8 cellular contexts compared by ENCODE assay signal in the genomic region with DNA sequence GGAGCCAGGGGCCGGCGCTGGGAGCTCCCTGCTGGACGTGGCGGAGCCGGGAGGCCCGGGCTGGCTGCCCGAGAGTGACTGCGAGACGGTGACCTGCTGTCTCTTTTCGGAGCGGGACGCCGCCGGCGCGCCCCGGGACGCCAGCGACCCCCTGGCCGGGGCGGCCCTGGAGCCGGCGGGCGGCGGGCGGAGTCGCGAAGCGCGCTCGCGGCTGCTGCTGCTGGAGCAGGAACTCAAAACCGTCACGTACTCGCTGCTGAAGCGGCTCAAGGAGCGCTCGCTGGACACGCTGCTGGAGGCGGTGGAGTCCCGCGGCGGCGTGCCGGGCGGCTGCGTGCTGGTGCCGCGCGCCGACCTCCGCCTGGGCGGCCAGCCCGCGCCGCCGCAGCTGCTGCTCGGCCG. TPM values are rescaled to one million over a fixed set of nuclear protein-coding genes. Genes with fewer than 3 reads are reported as not detected.
DNase-seq lines count a peak whose midpoint lies in the region; ATAC-seq, FAIRE-seq and TF ChIP-seq lines count a peak whose summit lies in the region.

No MANE protein-coding gene starts in this region.

- peaks cover 15% of the 10 kb centered on the region for H3K27me3 ChIP-seq in CD4-positive, alpha-beta memory T cell (ENCODE audit: insufficient read depth, low read length)
- H3K27me3 ChIP-seq in GM12878 (replicated peaks in 1 of 2; ENCODE audit: control insufficient read depth in 2 of 2, insufficient read depth in 2 of 2, low read length in 1 of 2) (peaks cover 11 to 15% of the 10 kb centered on the region in 2 experiments), left lung (peaks cover 0 to 32% of the 10 kb centered on the region in 2 donors)

- no TSS peak for BruUV-seq in GM12878 (replicated peaks; lab: Mats Ljungman, UMichigan)

- peaks cover 4% of the 10 kb centered on the region for H4K20me1 ChIP-seq in GM12878 (ENCODE audit: control insufficient read depth, insufficient read depth)

- no peaks in the 10 kb centered on the region for H3K79me2 ChIP-seq in GM12878 (ENCODE audit: control insufficient read depth, insufficient read depth, low read length)

- no peak overlapping the region for H3K4me3 Mint-ChIP-seq in CD4-positive, alpha-beta memory T cell

- peaks cover 19% of the 10 kb centered on the region for H3K4me1 ChIP-seq in CD4-positive, alpha-beta memory T cell (ENCODE audit: insufficient read depth, low read length)
- H3K4me1 ChIP-seq in GM12878 (ENCODE audit: control insufficient read depth, insufficient read depth, low read length) (peaks cover 16% of the 10 kb centered on the region), left lung (peaks cover 13 to 55% of the 10 kb centered on the region in 2 donors)

- FAIRE-seq in GM12878 (lab: Jason Lieb, UNC) (no peak), urothelium cell line (lab: Jason Lieb, UNC) (no peak)

- CTCF ChIA-PET in CD4-positive, alpha-beta memory T cell (lab: Charles Lee; ENCODE audit: partially characterized antibody) = no interaction called here
- CTCF ChIA-PET in GM12878 (lab: Yijun Ruan, JAX) = interaction anchor here (0.6 to 1.0 kb wide), 2 partner anchors 69 to 100 kb away, joined by 3 read pairs; no protein-coding TSS in a partner anchor

- no peaks in the 10 kb centered on the region for H3K9me3 ChIP-seq in CD4-positive, alpha-beta memory T cell (ENCODE audit: control insufficient read depth in 1 of 2, low read length in 2 of 2)
- no peaks in the 10 kb centered on the region for H3K9me3 ChIP-seq in GM12878 (replicated peaks; ENCODE audit: control insufficient read depth, insufficient read depth, low read length)
- no peaks in the 10 kb centered on the region for H3K9me3 ChIP-seq in left lung

- ATAC-seq in GM12878 = no peak
- ATAC-seq in left lung = no peak
- ATAC-seq in HG02884 (IDR thresholded peaks at IDR 0.05; ENCODE audit: unreplicated experiment) = no peak

- intact Hi-C loops in CD4-positive, alpha-beta memory T cell (cut with micrococcal nuclease) = loop anchor here (10.0 kb wide), 2 partner anchors 89 to 1131 kb away; no protein-coding TSS in a partner anchor
- intact Hi-C loops in GM12878 (cut with micrococcal nuclease; ENCODE audit: unreplicated experiment) = loop anchor here (5.0 to 10.0 kb wide), 2 partner anchors 69 to 89 kb away; no protein-coding TSS in a partner anchor
- intact Hi-C loops in left lung (cut with DNase I) = loop anchor here in 1 of 2 donors (10.0 kb wide), 2 partner anchors 61 to 151 kb away; no protein-coding TSS in a partner anchor

- H3K36me3 ChIP-seq in CD4-positive, alpha-beta memory T cell (ENCODE audit: insufficient read depth, low read length) = no peaks in the 10 kb centered on the region
- H3K36me3 ChIP-seq in GM12878 (ENCODE audit: control insufficient read depth in 2 of 2, insufficient read depth in 2 of 2, low read length in 1 of 2) = no peaks in the 10 kb centered on the region
- peaks cover 0 to 4% of the 10 kb centered on the region in 2 donors for H3K36me3 ChIP-seq in left lung

- H3K9ac ChIP-seq in GM12878 (ENCODE audit: control insufficient read depth, insufficient read depth, low read length) = no peak overlapping the region

- SMC1A ChIA-PET in GM12878 (lab: Charles Lee; ENCODE audit: uncharacterized antibody, unreplicated experiment) = no interaction called here

- TF ChIP-seq POLR2A in GM12878 (IDR thresholded peaks at IDR 0.05; ENCODE audit: low read depth, low read length) = no peak

- peak in 3 of 5 donors; percentile 6 to 24 (median 20) for DNase-seq in CD4-positive, alpha-beta memory T cell
- DNase-seq in HuH-7.5 (ENCODE audit: low spot score) (peak; percentile 65), GM12878 (ENCODE audit: low read depth, low spot score) (no peak), left lung (peak; percentile 48 to 91), urothelium cell line (ENCODE audit: low spot score) (peak; percentile 46), GOT3 (lab: John Stamatoyannopoulos, UW) (no peak)
- DNase-seq in activated CD4-positive, alpha-beta T cell treated with anti-CD3 and anti-CD28 coated beads for 4 hours = no peak

- TF ChIP-seq CTCF in GM12878 (IDR thresholded peaks at IDR 0.05 in 2 of 3, conservative IDR thresholded peaks at IDR 0.05 in 1 of 3; ENCODE audit: control insufficient read depth in 2 of 3, extremely low read depth in 1 of 3, insufficient read depth in 1 of 3, low read depth in 3 of 3, low read length in 3 of 3) (no peak), left lung (IDR thresholded peaks at IDR 0.05) (no peak)

- H3K27ac ChIP-seq in CD4-positive, alpha-beta memory T cell (ENCODE audit: low read depth, low read length) = no peak overlapping the region
- H3K27ac ChIP-seq in GM12878 (ENCODE audit: control insufficient read depth, insufficient read depth) (no peak overlapping the region), left lung (peak overlapping the region; percentile 87 to 90)

- RAD21 ChIA-PET in GM12878 (lab: Charles Lee; ENCODE audit: unreplicated experiment) = no interaction called here

- in situ Hi-C loops in GM12878 (cut with MboI) = no loop called here

- no peak overlapping the region for H2AFZ ChIP-seq in GM12878 (ENCODE audit: control insufficient read depth, low read depth, low read length)

- WGBS in GM12878 (ENCODE audit: insufficient coverage, insufficient replicate concordance, low lambda C conversion rate, missing lambda C conversion rate) = 1% methylated on average over 18 of the region's 59 CpGs

- TF ChIP-seq EP300 in GM12878 (IDR thresholded peaks at IDR 0.05; ENCODE audit: borderline replicate concordance in 1 of 2, control insufficient read depth in 1 of 2, low read depth in 2 of 2, low read length in 2 of 2) = no peak

- peak overlapping the region; percentile 99 for H3K4me2 ChIP-seq in GM12878 (ENCODE audit: control insufficient read depth, insufficient read depth)

- no peaks in the 10 kb centered on the region for H3K9me3 Mint-ChIP-seq in CD4-positive, alpha-beta memory T cell

- no peak overlapping the region for H3K4me3 ChIP-seq in CD4-positive, alpha-beta memory T cell (ENCODE audit: low read length in 2 of 2)
- peak overlapping the region; percentile 82; the same call in 1 of the 2 replicates for H3K4me3 ChIP-seq in GM12878
- peak overlapping the region; percentile 76 to 82 for H3K4me3 ChIP-seq in left lung

- H3K4me1 Mint-ChIP-seq in CD4-positive, alpha-beta memory T cell = peaks cover 11 to 32% (median 19%) of the 10 kb centered on the region in 4 donors

- POLR2A ChIA-PET in CD4-positive, alpha-beta memory T cell (lab: Charles Lee; ENCODE audit: partially characterized antibody) = interaction anchor here (1.4 kb wide), 1 partner anchor 11 kb away, joined by 3 read pairs; no protein-coding TSS in a partner anchor
- POLR2A ChIA-PET in GM12878 (lab: Charles Lee) = no interaction called here

- no peak for TF ChIP-seq RAD21 in GM12878 (IDR thresholded peaks at IDR 0.05; ENCODE audit: insufficient read depth, low read depth, low read length)

- peaks cover 0 to 3% of the 10 kb centered on the region in 2 donors for H3K36me3 Mint-ChIP-seq in CD4-positive, alpha-beta memory T cell

- peaks cover 8 to 22% of the 10 kb centered on the region in 2 donors for H3K27me3 Mint-ChIP-seq in CD4-positive, alpha-beta memory T cell

- no peak overlapping the region for H3K27ac Mint-ChIP-seq in CD4-positive, alpha-beta memory T cell

TF ChIP-seq in GM12878, 131 proteins besides CTCF, POLR2A, EP300 and RAD21:
- TF ChIP-seq, protein P1, sequence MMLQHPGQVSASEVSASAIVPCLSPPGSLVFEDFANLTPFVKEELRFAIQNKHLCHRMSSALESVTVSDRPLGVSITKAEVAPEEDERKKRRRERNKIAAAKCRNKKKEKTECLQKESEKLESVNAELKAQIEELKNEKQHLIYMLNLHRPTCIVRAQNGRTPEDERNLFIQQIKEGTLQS (IDR thresholded peaks at IDR 0.05; ENCODE audit: borderline replicate concordance, extremely low read depth, low read depth, low read length) = no peak
- TF ChIP-seq BHLHE40 (IDR thresholded peaks at IDR 0.05; ENCODE audit: borderline replicate concordance in 1 of 2, low read depth in 2 of 2, low read length in 1 of 2) (peak in 1 of 2 experiments; percentile 37; a peak in 1 of 4 replicates), SUZ12 (IDR thresholded peaks at IDR 0.05; ENCODE audit: unreplicated experiment) (peak; percentile 87), DPF2 (IDR thresholded peaks at IDR 0.05) (0 out of 2 replicates have a peak, but pooled peaks have one; percentile 34), STAT3 (IDR thresholded peaks at IDR 0.05; ENCODE audit: low read depth, low read length) (no peak), MTA2 (IDR thresholded peaks at IDR 0.05; ENCODE audit: low read depth) (no peak), HDAC6 (IDR thresholded peaks at IDR 0.05; ENCODE audit: unreplicated experiment) (peak; percentile 38)

RNA-seq across cellular contexts. Expression of gene SMAD6, which starts 1.5 kb away (rescaled TPM):
- under 1 TPM; 0.09 to 0.11 TPM for total RNA-seq in CD4-positive, alpha-beta memory T cell
- polyA plus RNA-seq in CD4-positive, alpha-beta memory T cell = not detected
- total RNA-seq in GM12878 (2013; cell fraction: nucleolus; rRNA removed) = 0.20 and 0.46 TPM in 2 replicates
- total RNA-seq in GM12878 (2014; rRNA removed) (under 0.01 TPM in 2 replicates), GM12878 (2014; rRNA removed; fragmentation: Illumina TruSeq; extraction: Trizol) (not detected in 2 replicates), GM12878 (2021) (0.10 and 0.16 TPM in 2 replicates), left lung (100 to 1,000 TPM in 1 of 2 donors, 10 to 100 TPM in 1; 84.9 to 110 TPM)
- polyA plus RNA-seq in GM12878 (2011; ENCODE audit: low read depth) = not detected
- polyA plus RNA-seq in GM12878 (2011; rRNA removed) (0.03 and 0.06 TPM in 2 replicates), GM12878 (2014; fragmentation: Illumina TruSeq; extraction: Trizol) (not detected in 2 replicates), GM12878 (2014; fragmentation: Nextera tagmentation; extraction: Ambion mirVana) (not detected), GM12878 (2014; rRNA removed) (not detected in 2 replicates), GM12878 (2016; fragmentation: Nextera tagmentation; extraction: Ambion mirVana) (not detected)
- polyA plus RNA-seq in GM12878 (2011; cell fraction: cytosol; rRNA removed) = 0.01 and 0.02 TPM in 2 replicates
- polyA plus RNA-seq in GM12878 (2011; cell fraction: nucleus; rRNA removed) = 0.28 and 0.32 TPM in 2 replicates
- not detected in 2 replicates for polyA plus RNA-seq in GM12878 (2012)
- 0.05 TPM in 1 of 2 replicates, not detected in the other for polyA minus RNA-seq in GM12878 (2011; rRNA and poly(A)+ RNA removed)
- 2.4 and 5.1 TPM in 2 replicates for polyA minus RNA-seq in GM12878 (2011; cell fraction: cytosol; rRNA and poly(A)+ RNA removed)
- polyA minus RNA-seq in GM12878 (2011; cell fraction: nucleus; rRNA and poly(A)+ RNA removed) = 0.12 and 0.67 TPM in 2 replicates

Comparison
In these comparisons a context has a peak if more than half of its experiments do, and no peak if none do; other contexts are left out.
1. DNase-seq: peak in CD4-positive, alpha-beta memory T cell (3 of 5), HuH-7.5 (single experiment), left lung (2 of 2) and urothelium cell line (single experiment); none in GM12878 (single experiment), GOT3 (single experiment) and activated CD4-positive, alpha-beta T cell treated with anti-CD3 and anti-CD28 coated beads for 4 hours (0 of 2).
2. H3K27ac ChIP-seq: peak in left lung (2 of 2); none in CD4-positive, alpha-beta memory T cell (single experiment) and GM12878 (single experiment).
3. H3K4me3 ChIP-seq: peak in GM12878 (single experiment) and left lung (2 of 2); none in CD4-positive, alpha-beta memory T cell (0 of 2).
4. RNA of gene SMAD6, which starts 1.5 kb away (total RNA-seq): 84.9 to 110 TPM in left lung; 0.09 to 0.11 TPM in CD4-positive, alpha-beta memory T cell and under 0.01 to 0.46 TPM in GM12878; every median in the first group is over 10 times any median in the second.